ENCODE assay signal across 22 cellular contexts in the genomic region with DNA sequence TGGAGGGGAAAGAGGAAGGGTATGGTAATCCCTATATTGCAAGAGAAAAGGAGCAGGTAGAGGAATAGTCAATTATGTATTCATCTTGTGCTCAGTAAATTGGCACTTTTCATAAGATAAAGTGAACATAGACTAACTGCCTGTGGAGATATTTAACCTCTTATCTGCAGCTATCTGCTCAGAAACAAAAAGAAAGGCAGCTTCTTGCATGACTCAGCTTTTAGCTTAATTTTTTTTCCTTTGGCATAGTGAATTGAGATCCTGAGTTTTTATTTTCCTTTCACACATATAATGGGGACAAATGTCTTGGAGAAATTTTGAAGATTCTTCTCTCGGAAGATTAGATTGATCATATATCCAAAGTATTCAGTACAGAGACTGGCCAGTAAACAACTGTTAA.
"Had no signal": no experiment of that assay in that cellular context is flagged by ENCODE, and none has a peak within 500 bp of the region (broad histone marks: within the 10 kb centered on the region; RNA-seq: fewer than 3 reads in every experiment).

No MANE protein-coding gene starts in this region.

- H3K9me3 ChIP-seq: right atrium auricular region, tibial nerve, vagina had no signal

- H3K9me3 Mint-ChIP-seq: immature natural killer cell had no signal

- H3K27me3 Mint-ChIP-seq: brain had no signal

- H3K27me3 ChIP-seq: right atrium auricular region, tibial nerve, vagina had no signal

- H3K4me3 ChIP-seq: right atrium auricular region, tibial nerve, vagina had no signal

- H3K4me3 Mint-ChIP-seq: activated CD8-positive, alpha-beta T cell treated with anti-CD3 and anti-CD28 coated beads, Interleukin-2, amount 10 ng/mL, durations not matched to agents 7 days and 5 days; brain; immature natural killer cell; nephron had no signal

- H3K36me3 ChIP-seq: right atrium auricular region, tibial nerve, vagina had no signal

- H3K27ac Mint-ChIP-seq: activated CD8-positive, alpha-beta T cell treated with anti-CD3 and anti-CD28 coated beads, Interleukin-2, amount 10 ng/mL, durations not matched to agents 7 days and 5 days; activated naive CD4-positive, alpha-beta T cell treated with anti-CD3 and anti-CD28 coated beads, Interleukin-2, amount 50 U/mL, for 72 hours; brain; immature natural killer cell; nephron had no signal

- H3K36me3 Mint-ChIP-seq: brain, immature natural killer cell had no signal

- DNase-seq: activated CD4-positive, alpha-beta T cell treated with anti-CD3 and anti-CD28 coated beads for 4 hours; activated CD8-positive, alpha-beta memory T cell treated with anti-CD3 and anti-CD28 coated beads, Interleukin-2, amount 50 U/mL, for 4 hours; activated CD8-positive, alpha-beta T cell treated with anti-CD3 and anti-CD28 coated beads, Interleukin-2, amount 10 ng/mL, durations not matched to agents 7 days and 5 days; activated gamma-delta T cell; activated T-cell treated with anti-CD3 and anti-CD28 coated beads, Interleukin-2, amount 50 U/mL, for 48 hours; amygdala; central memory CD4-positive, alpha-beta T cell; cortex of kidney; effector CD4-positive, alpha-beta T cell; foreskin melanocyte; immature natural killer cell; nucleus accumbens; posterior cingulate gyrus; stimulated activated CD4-positive, alpha-beta T cell treated with anti-CD3 and anti-CD28 coated beads, Interleukin-15, amount 100 ng/mL, for 24 hours; stimulated activated CD4-positive, alpha-beta T cell treated with anti-CD3 and anti-CD28 coated beads, Interleukin-4, amount 100 ng/mL, for 24 hours; stimulated activated naive CD4-positive, alpha-beta T cell had no signal

- H3K4me1 ChIP-seq: tibial nerve, vagina had no signal

- H3K4me1 Mint-ChIP-seq: brain, immature natural killer cell, nephron had no signal

- H3K27ac ChIP-seq: right atrium auricular region, tibial nerve, vagina had no signal
